In genomic region chr12:65229441-65229840, GRCh38 we compare ENCODE assay signal across 14 cellular contexts. TPM values are rescaled to one million over a fixed set of nuclear protein-coding genes. Genes with fewer than 3 reads are reported as not detected.
DNase-seq lines count a peak whose midpoint lies in the region; ATAC-seq and TF ChIP-seq lines count a peak whose summit lies in the region.
"Had no signal": no experiment of that assay in that cellular context is flagged by ENCODE, and none has a peak within 500 bp of the region (broad histone marks: within the 10 kb centered on the region; RNA-seq: fewer than 3 reads in every experiment).

No MANE protein-coding gene starts in this region.

- H3K4me3 ChIP-seq in body of pancreas: no peak overlapping the region
- H3K4me3 ChIP-seq: tibial nerve had no signal

- intact Hi-C loops in body of pancreas (cut with DNase I): no loop called here

- ATAC-seq in SK-N-SH treated with all-trans-retinoic acid at 6 μM for 48 hours (peak; percentile 36; the same call in 2 of the 3 replicates), GM18502 (IDR thresholded peaks at IDR 0.05; ENCODE audit: poor library complexity, unreplicated experiment) (no peak), body of pancreas (no peak)

- DNase-seq in DMS53 (lab: John Stamatoyannopoulos, UW): peak; percentile 32
- DNase-seq in DMS53 treated with DMSO at 0.1 percent for 48 hours (lab: John Stamatoyannopoulos, UW; ENCODE audit: unreplicated experiment): no peak
- peak; percentile 65 for DNase-seq in fibroblast of gingiva (ENCODE audit: low read depth)
- peak; percentile 54 for DNase-seq in smooth muscle cell of the brain vasculature (ENCODE audit: low read depth, low spot score)
- no peak for DNase-seq in stimulated activated CD4-positive, alpha-beta T cell treated with anti-CD3 and anti-CD28 coated beads, Interleukin-4, amount 100 ng/mL, for 24 hours
- no peak for DNase-seq in body of pancreas
- DNase-seq: activated CD4-positive, alpha-beta T cell treated with anti-CD3 and anti-CD28 coated beads, Interleukin-2, amount 10 ng/mL, durations not matched to agents 24 days and 14 days; erythroblast; NCI-H2227 treated with DMSO at 0.1 percent for 48 hours; posterior cingulate gyrus had no signal

- H3K9me3 ChIP-seq in body of pancreas: peaks cover 0 to 4% (median 0%) of the 10 kb centered on the region in 3 donors

- H3K27ac ChIP-seq in body of pancreas: no peak overlapping the region
- H3K27ac ChIP-seq: 22Rv1, tibial nerve had no signal

- TF ChIP-seq POLR2A in body of pancreas (IDR thresholded peaks at IDR 0.05): no peak

- no peaks in the 10 kb centered on the region for H3K27me3 ChIP-seq in body of pancreas
- H3K27me3 ChIP-seq: tibial nerve had no signal

- no peaks in the 10 kb centered on the region for H3K36me3 ChIP-seq in body of pancreas (replicated peaks in 1 of 2; ENCODE audit: insufficient read depth in 1 of 2, low read depth in 2 of 2)

- no peaks in the 10 kb centered on the region for H3K4me1 ChIP-seq in body of pancreas

- no peak for TF ChIP-seq CTCF in body of pancreas (IDR thresholded peaks at IDR 0.05)

- WGBS in body of pancreas, 2 donors: 92 to 95% methylated on average over 1 of the region's 1 CpG

TF ChIP-seq in SK-N-SH treated with all-trans-retinoic acid at 6 μM for 48 hours, 23 proteins besides CTCF, POLR2A, EP300 and RAD21:
- no peak for TF ChIP-seq ZNF565 (CRISPR knock-in tag; conservative IDR thresholded peaks at IDR 0.05; ENCODE audit: low read depth)
- TF ChIP-seq ZFP30 (CRISPR knock-in tag; IDR thresholded peaks at IDR 0.05): no peak
- no peak for TF ChIP-seq CSDC2 (CRISPR knock-in tag; IDR thresholded peaks at IDR 0.05)
- TF ChIP-seq BACH2 (CRISPR knock-in tag; IDR thresholded peaks at IDR 0.05; ENCODE audit: borderline replicate concordance): no peak
- TF ChIP-seq TOX (CRISPR knock-in tag; IDR thresholded peaks at IDR 0.05; ENCODE audit: borderline replicate concordance): no peak
- TF ChIP-seq RARB (CRISPR knock-in tag; IDR thresholded peaks at IDR 0.05): no peak
- no peak for TF ChIP-seq ISL1 (CRISPR knock-in tag; IDR thresholded peaks at IDR 0.05)
- TF ChIP-seq ESRRG (CRISPR knock-in tag; IDR thresholded peaks at IDR 0.05): no peak
- no peak for TF ChIP-seq POU6F1 (CRISPR knock-in tag; IDR thresholded peaks at IDR 0.05; ENCODE audit: borderline replicate concordance, low read depth)
- no peak for TF ChIP-seq ZC3H10 (CRISPR knock-in tag; IDR thresholded peaks at IDR 0.05)
- TF ChIP-seq GLIS3 (CRISPR knock-in tag; IDR thresholded peaks at IDR 0.05): no peak
- TF ChIP-seq TCF4 (CRISPR knock-in tag; IDR thresholded peaks at IDR 0.05; ENCODE audit: borderline replicate concordance): no peak
- no peak for TF ChIP-seq ZNF70 (CRISPR knock-in tag; IDR thresholded peaks at IDR 0.05)

RNA-seq across cellular contexts. Expression of gene MSRB3, which starts 49.0 kb away (rescaled TPM):
- total RNA-seq in body of pancreas: 10 to 100 TPM in 1 of 2 donors, 1 to 10 TPM in 1; 3.6 to 14.5 TPM
- total RNA-seq: activated CD4-positive, alpha-beta T cell treated with anti-CD3 and anti-CD28 coated beads, Interleukin-2, amount 10 ng/mL, durations not matched to agents 24 days and 14 days had no signal

Comparison
In these comparisons a context has a peak if more than half of its experiments do, and no peak if none do; other contexts are left out.
1. DNase-seq: peak in DMS53 (single experiment), fibroblast of gingiva (single experiment) and smooth muscle cell of the brain vasculature (single experiment); none in DMS53 treated with DMSO at 0.1 percent for 48 hours (single experiment), stimulated activated CD4-positive, alpha-beta T cell treated with anti-CD3 and anti-CD28 coated beads, Interleukin-4, amount 100 ng/mL, for 24 hours (single experiment) and body of pancreas (0 of 4).